In genomic region chr2:136116813-136117390, GRCh38 we compare ENCODE assay signal across 1 cellular context.
TF ChIP-seq lines count a peak whose summit lies in the region.

No MANE protein-coding gene starts in this region.

TF ChIP-seq in HCT116, 20 proteins besides CTCF, POLR2A, EP300 and RAD21 (continued from another document):
- TF ChIP-seq, protein P1, sequence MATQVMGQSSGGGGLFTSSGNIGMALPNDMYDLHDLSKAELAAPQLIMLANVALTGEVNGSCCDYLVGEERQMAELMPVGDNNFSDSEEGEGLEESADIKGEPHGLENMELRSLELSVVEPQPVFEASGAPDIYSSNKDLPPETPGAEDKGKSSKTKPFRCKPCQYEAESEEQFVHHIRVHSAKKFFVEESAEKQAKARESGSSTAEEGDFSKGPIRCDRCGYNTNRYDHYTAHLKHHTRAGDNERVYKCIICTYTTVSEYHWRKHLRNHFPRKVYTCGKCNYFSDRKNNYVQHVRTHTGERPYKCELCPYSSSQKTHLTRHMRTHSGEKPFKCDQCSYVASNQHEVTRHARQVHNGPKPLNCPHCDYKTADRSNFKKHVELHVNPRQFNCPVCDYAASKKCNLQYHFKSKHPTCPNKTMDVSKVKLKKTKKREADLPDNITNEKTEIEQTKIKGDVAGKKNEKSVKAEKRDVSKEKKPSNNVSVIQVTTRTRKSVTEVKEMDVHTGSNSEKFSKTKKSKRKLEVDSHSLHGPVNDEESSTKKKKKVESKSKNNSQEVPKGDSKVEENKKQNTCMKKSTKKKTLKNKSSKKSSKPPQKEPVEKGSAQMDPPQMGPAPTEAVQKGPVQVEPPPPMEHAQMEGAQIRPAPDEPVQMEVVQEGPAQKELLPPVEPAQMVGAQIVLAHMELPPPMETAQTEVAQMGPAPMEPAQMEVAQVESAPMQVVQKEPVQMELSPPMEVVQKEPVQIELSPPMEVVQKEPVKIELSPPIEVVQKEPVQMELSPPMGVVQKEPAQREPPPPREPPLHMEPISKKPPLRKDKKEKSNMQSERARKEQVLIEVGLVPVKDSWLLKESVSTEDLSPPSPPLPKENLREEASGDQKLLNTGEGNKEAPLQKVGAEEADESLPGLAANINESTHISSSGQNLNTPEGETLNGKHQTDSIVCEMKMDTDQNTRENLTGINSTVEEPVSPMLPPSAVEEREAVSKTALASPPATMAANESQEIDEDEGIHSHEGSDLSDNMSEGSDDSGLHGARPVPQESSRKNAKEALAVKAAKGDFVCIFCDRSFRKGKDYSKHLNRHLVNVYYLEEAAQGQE (IDR thresholded peaks at IDR 0.05; ENCODE audit: low read depth) = no peak
- no peak for TF ChIP-seq ZFX (IDR thresholded peaks at IDR 0.05)
- no peak for TF ChIP-seq SRF (IDR thresholded peaks at IDR 0.05; ENCODE audit: low read depth)
- TF ChIP-seq ELF1 (IDR thresholded peaks at IDR 0.05; ENCODE audit: borderline replicate concordance, low read depth) = no peak
- TF ChIP-seq CEBPB (IDR thresholded peaks at IDR 0.05; ENCODE audit: low read depth) = no peak
- no peak for TF ChIP-seq YY1 (IDR thresholded peaks at IDR 0.05; ENCODE audit: extremely low read depth, insufficient replicate concordance, low read depth, low read length)
- TF ChIP-seq EZH2phosphoT487 (IDR thresholded peaks at IDR 0.05; ENCODE audit: borderline replicate concordance) = 0 out of 2 replicates have a peak, but pooled peaks have one; percentile 0
- no peak for TF ChIP-seq ZNF274 (IDR thresholded peaks at IDR 0.05; ENCODE audit: low read depth, low read length)
- no peak for TF ChIP-seq JUND (IDR thresholded peaks at IDR 0.05)
- no peak for TF ChIP-seq SP1 (IDR thresholded peaks at IDR 0.05; ENCODE audit: low read depth)
- peak; percentile 43 for TF ChIP-seq EGR1 (IDR thresholded peaks at IDR 0.05; ENCODE audit: low read depth)
- no peak for TF ChIP-seq SIN3A (IDR thresholded peaks at IDR 0.05; ENCODE audit: low read depth)
- TF ChIP-seq TCF7L2 (IDR thresholded peaks at IDR 0.05; ENCODE audit: borderline replicate concordance, extremely low read depth, insufficient read depth, insufficient read length) = peak; percentile 24
- no peak for TF ChIP-seq FOSL1 (IDR thresholded peaks at IDR 0.05; ENCODE audit: low read depth)
- no peak for TF ChIP-seq CBX3 (IDR thresholded peaks at IDR 0.05; ENCODE audit: low read depth)
